ENCODE assay signal across 15 cellular contexts in the genomic region with DNA sequence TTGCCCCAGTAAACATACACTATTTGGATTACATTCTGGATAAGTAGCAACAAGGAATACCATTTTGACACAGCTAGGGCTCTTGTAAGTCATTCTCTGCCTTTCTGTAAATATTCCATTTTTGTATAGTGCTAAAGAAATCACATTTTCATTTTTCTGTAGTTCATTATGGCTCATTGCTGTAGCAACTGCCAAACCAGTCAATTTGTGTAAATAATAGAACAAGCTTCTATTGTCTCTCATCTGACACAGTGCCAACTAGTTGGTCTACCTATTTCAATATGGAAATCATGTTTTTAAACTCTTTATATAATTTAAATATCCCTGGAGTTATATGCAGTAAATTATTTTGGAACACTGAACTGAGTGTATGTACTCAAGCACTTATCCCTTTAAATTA.
"Had no signal": no experiment of that assay in that cellular context is flagged by ENCODE, and none has a peak within 500 bp of the region (broad histone marks: within the 10 kb centered on the region; RNA-seq: fewer than 3 reads in every experiment).

No MANE protein-coding gene starts in this region.

- H3K36me3 Mint-ChIP-seq: activated naive CD4-positive, alpha-beta T cell treated with anti-CD3 and anti-CD28 coated beads, Interleukin-2, amount 50 U/mL, for 24 hours; type B pancreatic cell; WTC11 had no signal

- H3K4me1 ChIP-seq: psoas muscle had no signal

- H3K9me3 Mint-ChIP-seq: stimulated activated naive CD8-positive, alpha-beta T cell treated with anti-CD3 and anti-CD28 coated beads, Interleukin-15, amount 100 ng/mL, for 72 hours had no signal

- H3K4me3 Mint-ChIP-seq: activated CD8-positive, alpha-beta T cell treated with anti-CD3 and anti-CD28 coated beads, Interleukin-2, amount 10 ng/mL, durations not matched to agents 7 days and 5 days; activated naive CD4-positive, alpha-beta T cell treated with anti-CD3 and anti-CD28 coated beads, Interleukin-2, amount 50 U/mL, for 24 hours; neural crest cell; stimulated activated naive CD8-positive, alpha-beta T cell treated with anti-CD3 and anti-CD28 coated beads, Interleukin-15, amount 100 ng/mL, for 72 hours; type B pancreatic cell; WTC11 had no signal

- H3K4me3 ChIP-seq: lung, psoas muscle had no signal

- H3K27ac Mint-ChIP-seq: activated CD8-positive, alpha-beta T cell treated with anti-CD3 and anti-CD28 coated beads, Interleukin-2, amount 10 ng/mL, durations not matched to agents 7 days and 5 days; activated naive CD4-positive, alpha-beta T cell treated with anti-CD3 and anti-CD28 coated beads, Interleukin-2, amount 50 U/mL, for 24 hours; stimulated activated naive CD8-positive, alpha-beta T cell treated with anti-CD3 and anti-CD28 coated beads, Interleukin-15, amount 100 ng/mL, for 72 hours; type B pancreatic cell; WTC11 had no signal

- H3K27ac ChIP-seq: psoas muscle had no signal

- DNase-seq: activated CD4-positive, alpha-beta T cell treated with anti-CD3 and anti-CD28 coated beads for 4 hours; activated CD8-positive, alpha-beta memory T cell treated with anti-CD3 and anti-CD28 coated beads, Interleukin-2, amount 50 U/mL, for 4 hours; activated CD8-positive, alpha-beta T cell treated with anti-CD3 and anti-CD28 coated beads, Interleukin-2, amount 10 ng/mL, durations not matched to agents 7 days and 5 days; activated effector memory CD4-positive, alpha-beta T cell treated with anti-CD3 and anti-CD28 coated beads, Interleukin-2, amount 50 U/mL, for 16 hours; activated T-cell treated with anti-CD3 and anti-CD28 coated beads, Interleukin-2, amount 50 U/mL, for 48 hours; left colon; psoas muscle; stimulated activated naive CD8-positive, alpha-beta T cell treated with anti-CD3 and anti-CD28 coated beads, Interleukin-15, amount 100 ng/mL, for 72 hours had no signal

- ATAC-seq: activated CD8-positive, alpha-beta T cell treated with anti-CD3 and anti-CD28 coated beads, Interleukin-2, amount 10 ng/mL, durations not matched to agents 7 days and 5 days; esophagus mucosa; left colon; psoas muscle; sciatic nerve; stimulated activated naive CD8-positive, alpha-beta T cell treated with anti-CD3 and anti-CD28 coated beads, Interleukin-15, amount 100 ng/mL, for 72 hours; WTC11 had no signal

- H3K4me1 Mint-ChIP-seq: activated naive CD4-positive, alpha-beta T cell treated with anti-CD3 and anti-CD28 coated beads, Interleukin-2, amount 50 U/mL, for 24 hours; neural crest cell; stimulated activated naive CD8-positive, alpha-beta T cell treated with anti-CD3 and anti-CD28 coated beads, Interleukin-15, amount 100 ng/mL, for 72 hours had no signal

- H3K27me3 Mint-ChIP-seq: activated naive CD4-positive, alpha-beta T cell treated with anti-CD3 and anti-CD28 coated beads, Interleukin-2, amount 50 U/mL, for 24 hours; stimulated activated naive CD8-positive, alpha-beta T cell treated with anti-CD3 and anti-CD28 coated beads, Interleukin-15, amount 100 ng/mL, for 72 hours had no signal

- H3K9me3 ChIP-seq: psoas muscle had no signal
